ENCODE assay signal across 15 cellular contexts in genomic region chr9:76638001-76638400, GRCh38.
"Had no signal": no experiment of that assay in that cellular context is flagged by ENCODE, and none has a peak within 500 bp of the region (broad histone marks: within the 10 kb centered on the region; RNA-seq: fewer than 3 reads in every experiment).

No MANE protein-coding gene starts in this region.

- H3K36me3 ChIP-seq: cardiac muscle cell, pancreas, thyroid gland, vagina had no signal

- H3K4me1 ChIP-seq: vagina had no signal

- H3K27me3 Mint-ChIP-seq: activated naive CD8-positive, alpha-beta T cell; memory B cell had no signal

- H3K36me3 Mint-ChIP-seq: activated CD4-positive, alpha-beta memory T cell treated with anti-CD3 and anti-CD28 coated beads for 36 hours; activated naive CD8-positive, alpha-beta T cell; memory B cell had no signal

- H3K27me3 ChIP-seq: cardiac muscle cell, esophagus squamous epithelium, pancreas, thyroid gland, vagina had no signal

- H3K4me3 ChIP-seq: cardiac muscle cell, esophagus squamous epithelium, pancreas, thyroid gland, vagina had no signal

- H3K27ac Mint-ChIP-seq: activated CD4-positive, alpha-beta memory T cell treated with anti-CD3 and anti-CD28 coated beads for 36 hours; activated naive CD8-positive, alpha-beta T cell; memory B cell; nephron progenitor cell had no signal

- H3K9me3 Mint-ChIP-seq: activated CD4-positive, alpha-beta memory T cell treated with anti-CD3 and anti-CD28 coated beads for 36 hours; activated T-cell treated with anti-CD3 and anti-CD28 coated beads, Interleukin-2, amount 50 U/mL, for 4 hours; memory B cell; nephron progenitor cell had no signal

- ATAC-seq: activated T-cell treated with anti-CD3 and anti-CD28 coated beads, Interleukin-2, amount 50 U/mL, for 4 hours; pancreas had no signal

- H3K27ac ChIP-seq: cardiac muscle cell, esophagus squamous epithelium, pancreas, thyroid gland, vagina, VCaP had no signal

- DNase-seq: activated CD4-positive, alpha-beta memory T cell treated with anti-CD3 and anti-CD28 coated beads for 36 hours; activated gamma-delta T cell; activated T-cell treated with anti-CD3 and anti-CD28 coated beads, Interleukin-2, amount 50 U/mL, for 4 hours; esophagus squamous epithelium; foreskin fibroblast; head of caudate nucleus; nephron progenitor cell; pancreas; T1000; thyroid gland had no signal

- H3K4me3 Mint-ChIP-seq: activated CD4-positive, alpha-beta memory T cell treated with anti-CD3 and anti-CD28 coated beads for 36 hours; activated naive CD8-positive, alpha-beta T cell; activated T-cell treated with anti-CD3 and anti-CD28 coated beads, Interleukin-2, amount 50 U/mL, for 4 hours; memory B cell; nephron progenitor cell had no signal

- H3K9me3 ChIP-seq: esophagus squamous epithelium, pancreas, thyroid gland, vagina had no signal
